ENCODE assay signal across 8 cellular contexts in genomic region chr19:506404-507285, GRCh38. TPM values are rescaled to one million over a fixed set of nuclear protein-coding genes. Genes with fewer than 3 reads are reported as not detected.
DNase-seq lines count a peak whose midpoint lies in the region; ATAC-seq and TF ChIP-seq lines count a peak whose summit lies in the region.

No MANE protein-coding gene starts in this region.

- H3K4me2 ChIP-seq in neural cell (ENCODE audit: low read length), result no peak overlapping the region

- peak overlapping the region; percentile 100 for H3K27ac Mint-ChIP-seq in stimulated activated naive CD8-positive, alpha-beta T cell treated with anti-CD3 and anti-CD28 coated beads, Interleukin-15, amount 100 ng/mL, for 72 hours

- H3K4me1 Mint-ChIP-seq in stimulated activated naive CD8-positive, alpha-beta T cell treated with anti-CD3 and anti-CD28 coated beads, Interleukin-15, amount 100 ng/mL, for 72 hours, result peaks cover 54% of the 10 kb centered on the region

- no peaks in the 10 kb centered on the region for H3K27me3 ChIP-seq in HAP-1 (ENCODE audit: low read depth)
- H3K27me3 ChIP-seq in neural cell (ENCODE audit: insufficient read depth, low read depth, low read length), result no peaks in the 10 kb centered on the region

- peak; percentile 74 for TF ChIP-seq CTCF in fibroblast of villous mesenchyme (IDR thresholded peaks at IDR 0.05; ENCODE audit: insufficient read depth, low read depth, low read length)
- peak; percentile 100 for TF ChIP-seq CTCF in neural cell (IDR thresholded peaks at IDR 0.05; ENCODE audit: poor library complexity, severe bottlenecking)

- peak; percentile 95 for DNase-seq in GF-D8 (lab: John Stamatoyannopoulos, UW)
- DNase-seq in HAP-1 (ENCODE audit: low spot score in 2 of 2), result peak; percentile 98 to 100
- peak; percentile 100 for DNase-seq in M059J (ENCODE audit: low read depth)
- peak; percentile 97 to 99 for DNase-seq in SHP77 (lab: John Stamatoyannopoulos, UW)
- peak; percentile 82 for DNase-seq in activated gamma-delta T cell (lab: John Stamatoyannopoulos, UW)
- peak; percentile 91 for DNase-seq in fibroblast of villous mesenchyme (ENCODE audit: low read depth)
- DNase-seq in stimulated activated naive CD8-positive, alpha-beta T cell treated with anti-CD3 and anti-CD28 coated beads, Interleukin-15, amount 100 ng/mL, for 72 hours, result peak; percentile 95 to 96

- H3K9me3 ChIP-seq in HAP-1 (0 out of 2 replicates have a peak, but pooled peaks cover 2% of the 10 kb centered on the region), neural cell (ENCODE audit: low read length) (no peaks in the 10 kb centered on the region)

- ATAC-seq in stimulated activated naive CD8-positive, alpha-beta T cell treated with anti-CD3 and anti-CD28 coated beads, Interleukin-15, amount 100 ng/mL, for 72 hours, result peak; percentile 75

- peaks cover 12% of the 10 kb centered on the region for H3K4me1 ChIP-seq in HAP-1

- H4K20me1 ChIP-seq in neural cell (ENCODE audit: insufficient read depth), result no peaks in the 10 kb centered on the region

- H3K9ac ChIP-seq in neural cell (ENCODE audit: low read length), result peak overlapping the region; percentile 99

- peak overlapping the region; percentile 99 for H3K4me3 ChIP-seq in HAP-1
- peak overlapping the region; percentile 91 for H3K4me3 ChIP-seq in fibroblast of villous mesenchyme (ENCODE audit: low read depth, low read length)
- peak overlapping the region; percentile 100 for H3K4me3 ChIP-seq in neural cell (ENCODE audit: low read length)

- H3K9me3 Mint-ChIP-seq in stimulated activated naive CD8-positive, alpha-beta T cell treated with anti-CD3 and anti-CD28 coated beads, Interleukin-15, amount 100 ng/mL, for 72 hours, result no peaks in the 10 kb centered on the region

- in situ Hi-C loops in HAP-1 (cut with MboI; ENCODE audit: low sequenced_read_pairs), result no loop called here

- H3K9me2 ChIP-seq in neural cell (ENCODE audit: insufficient read depth, low read length), result no peaks in the 10 kb centered on the region

- H3K27me3 Mint-ChIP-seq in stimulated activated naive CD8-positive, alpha-beta T cell treated with anti-CD3 and anti-CD28 coated beads, Interleukin-15, amount 100 ng/mL, for 72 hours, result no peaks in the 10 kb centered on the region

- H3F3A ChIP-seq in neural cell (ENCODE audit: insufficient read depth, low read length, poor library complexity, severe bottlenecking), result no peaks in the 10 kb centered on the region

- H3K36me3 ChIP-seq in HAP-1 (replicated peaks) (peaks cover 3% of the 10 kb centered on the region; the same call in 1 of the 2 replicates), neural cell (ENCODE audit: insufficient read depth, low read length) (no peaks in the 10 kb centered on the region)

- peak; percentile 93 for TF ChIP-seq RAD21 in neural cell (conservative IDR thresholded peaks at IDR 0.05)

- peak overlapping the region; percentile 94 for H2AFZ ChIP-seq in neural cell (ENCODE audit: low read depth, low read length)

- H3K79me2 ChIP-seq in neural cell (replicated peaks; ENCODE audit: insufficient read depth, low read length), result peaks cover 12% of the 10 kb centered on the region

- peak overlapping the region; percentile 81 to 95 for H3K4me3 Mint-ChIP-seq in stimulated activated naive CD8-positive, alpha-beta T cell treated with anti-CD3 and anti-CD28 coated beads, Interleukin-15, amount 100 ng/mL, for 72 hours

- TF ChIP-seq EP300 in neural cell (conservative IDR thresholded peaks at IDR 0.05; ENCODE audit: poor library complexity, severe bottlenecking), result peak; percentile 65

- H3K27ac ChIP-seq in neural cell (ENCODE audit: low read length), result peak overlapping the region; percentile 98

TF ChIP-seq in neural cell, 6 proteins besides CTCF, POLR2A, EP300 and RAD21:
- no peak for TF ChIP-seq EZH2 (IDR thresholded peaks at IDR 0.05; ENCODE audit: borderline replicate concordance, insufficient read depth, low read length, poor library complexity, severe bottlenecking)
- TF ChIP-seq POLR2AphosphoS5 (IDR thresholded peaks at IDR 0.05), result peak; percentile 79
- peak; percentile 98 for TF ChIP-seq SMC3 (conservative IDR thresholded peaks at IDR 0.05; ENCODE audit: poor library complexity)
- no peak for TF ChIP-seq TAF1 (IDR thresholded peaks at IDR 0.05; ENCODE audit: low read depth)
- peak; percentile 81 for TF ChIP-seq MXI1 (conservative IDR thresholded peaks at IDR 0.05; ENCODE audit: poor library complexity, severe bottlenecking)
- peak; percentile 42 for TF ChIP-seq REST (IDR thresholded peaks at IDR 0.05; ENCODE audit: borderline replicate concordance)
TF ChIP-seq in neural cell: peak in this region for 4.

RNA-seq across cellular contexts. Expression of gene TPGS1, which starts 0.7 kb away (rescaled TPM):
- total RNA-seq in M059J (2014; rRNA removed; shearing (Covaris generic)), result 43.6 and 43.9 TPM in 2 replicates
- total RNA-seq in fibroblast of villous mesenchyme, result 16.8 and 29.3 TPM in 2 replicates
- polyA plus RNA-seq in neural cell, result 79.6 and 83.2 TPM in 2 replicates
- polyA minus RNA-seq in neural cell, result 41.0 and 47.5 TPM in 2 replicates

RNA-seq across cellular contexts. Expression of gene MADCAM1, which starts 10.4 kb away (rescaled TPM):
- total RNA-seq in M059J (2014; rRNA removed; shearing (Covaris generic)), result not detected in 2 replicates
- total RNA-seq in fibroblast of villous mesenchyme, result under 0.01 TPM in 2 replicates
- polyA plus RNA-seq in neural cell, result 0.22 and 1.0 TPM in 2 replicates
- polyA minus RNA-seq in neural cell, result 0.46 and 1.2 TPM in 2 replicates

RNA-seq across cellular contexts. Expression of gene CDC34, which starts 24.9 kb away (rescaled TPM):
- 50.6 and 57.4 TPM in 2 replicates for total RNA-seq in M059J (2014; rRNA removed; shearing (Covaris generic))
- 52.2 and 53.1 TPM in 2 replicates for total RNA-seq in fibroblast of villous mesenchyme
- polyA plus RNA-seq in neural cell, result 155 and 172 TPM in 2 replicates
- 55.0 and 68.7 TPM in 2 replicates for polyA minus RNA-seq in neural cell

RNA-seq across cellular contexts. Expression of gene GZMM, which starts 37.2 kb away (rescaled TPM):
- 0.84 and 1.6 TPM in 2 replicates for total RNA-seq in M059J (2014; rRNA removed; shearing (Covaris generic))
- total RNA-seq in fibroblast of villous mesenchyme, result 0.32 and 0.43 TPM in 2 replicates
- polyA plus RNA-seq in neural cell, result 0.38 and 0.72 TPM in 2 replicates
- not detected in 2 replicates for polyA minus RNA-seq in neural cell

RNA-seq across cellular contexts. Expression of gene SHC2, which starts 45.8 kb away (rescaled TPM):
- total RNA-seq in M059J (2014; rRNA removed; shearing (Covaris generic)), result 0.05 TPM in 1 of 2 replicates, not detected in the other
- total RNA-seq in fibroblast of villous mesenchyme, result 0.32 and 0.43 TPM in 2 replicates
- polyA plus RNA-seq in neural cell, result 75.8 and 81.2 TPM in 2 replicates
- polyA minus RNA-seq in neural cell, result 22.7 and 26.1 TPM in 2 replicates

Comparison
In these comparisons a context has a peak if more than half of its experiments do, and no peak if none do; other contexts are left out.
1. Peak in every context shown above with its lines: DNase-seq, ATAC-seq, H3K4me3 ChIP-seq and H3K27ac ChIP-seq.